Comparison of ENCODE assay signal across 19 cellular contexts in the genomic region with DNA sequence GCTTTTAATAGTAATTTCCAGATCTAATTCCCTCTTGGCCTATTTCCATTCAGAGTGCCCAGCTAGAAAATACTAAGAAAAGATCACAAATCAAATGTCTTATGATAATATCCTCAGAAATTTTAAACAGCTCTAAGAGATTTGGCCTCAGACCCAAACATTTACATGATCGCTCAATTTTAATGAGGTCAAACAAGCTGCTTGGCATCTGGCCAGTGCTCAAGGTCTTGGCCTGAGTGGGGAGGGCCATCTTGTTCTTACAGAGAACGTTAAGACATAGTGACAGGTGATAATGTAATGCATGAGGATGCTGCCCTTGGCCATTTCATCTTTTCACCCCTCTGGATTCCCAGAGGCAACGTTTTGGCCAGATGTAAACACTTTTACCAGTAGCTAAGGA.
DNase-seq lines count a peak whose midpoint lies in the region; FAIRE-seq and TF ChIP-seq lines count a peak whose summit lies in the region.
"Had no signal": no experiment of that assay in that cellular context is flagged by ENCODE, and none has a peak within 500 bp of the region (broad histone marks: within the 10 kb centered on the region; RNA-seq: fewer than 3 reads in every experiment).

No MANE protein-coding gene starts in this region.

- H3K4me3 ChIP-seq in kidney (ENCODE audit: low read length in 2 of 2): no peak overlapping the region
- H3K4me3 ChIP-seq in stomach: no peak overlapping the region
- no peak overlapping the region for H3K4me3 ChIP-seq in Caco-2 (ENCODE audit: low read depth, low read length)
- no peak overlapping the region for H3K4me3 ChIP-seq in GM23248
- H3K4me3 ChIP-seq: gastroesophageal sphincter, thoracic aorta had no signal

- POLR2A ChIA-PET in Caco-2 (lab: Charles Lee): no interaction called here

- TF ChIP-seq CTCF in kidney (IDR thresholded peaks at IDR 0.05; ENCODE audit: borderline replicate concordance, extremely low read depth, insufficient read depth) (no peak), stomach (IDR thresholded peaks at IDR 0.05) (no peak), Caco-2 (IDR thresholded peaks at IDR 0.05; ENCODE audit: insufficient read depth in 1 of 2, low read depth in 1 of 2, low read length in 1 of 2, severe bottlenecking in 1 of 2, unreplicated experiment in 1 of 2) (no peak)

- intact Hi-C loops in kidney (cut with DNase I) (no loop called here), stomach (cut with DNase I; ENCODE audit: low total_unique reads) (no loop called here), Caco-2 (cut with micrococcal nuclease; ENCODE audit: unreplicated experiment) (no loop called here)

- no peaks in the 10 kb centered on the region for H3K9me2 ChIP-seq in GM23248 (ENCODE audit: insufficient read depth)

- DNase-seq in NCI-H748 (lab: John Stamatoyannopoulos, UW; ENCODE audit: unreplicated experiment) (peak; percentile 54), NCI-H748 treated with DMSO at 0.1 percent for 48 hours (lab: John Stamatoyannopoulos, UW) (no peak), amniotic epithelial cell (ENCODE audit: low read depth) (peak; percentile 91), kidney (peak; percentile 69), stomach (peak; percentile 28), Caco-2 (no peak), GM23248 (no peak)
- no peak for DNase-seq in stimulated activated CD4-positive, alpha-beta T cell treated with anti-CD3 and anti-CD28 coated beads, Interleukin-15, amount 100 ng/mL, for 24 hours
- DNase-seq: ACHN; activated CD4-positive, alpha-beta T cell treated with anti-CD3 and anti-CD28 coated beads for 48 hours; activated T-cell treated with anti-CD3 and anti-CD28 coated beads for 4 hours; caudate nucleus; CD8-positive, alpha-beta T cell; NCI-H1930 had no signal

- H3K36me3 ChIP-seq in kidney (ENCODE audit: control insufficient read depth in 1 of 2, insufficient read depth in 2 of 2, low read length in 2 of 2) (no peaks in the 10 kb centered on the region), stomach (no peaks in the 10 kb centered on the region), Caco-2 (ENCODE audit: control insufficient read depth, insufficient read depth, low read length) (no peaks in the 10 kb centered on the region), GM23248 (ENCODE audit: low read depth) (no peaks in the 10 kb centered on the region)
- H3K36me3 ChIP-seq: gastroesophageal sphincter, thoracic aorta had no signal

- no peak overlapping the region for H3K4me3 Mint-ChIP-seq in Caco-2 (ENCODE audit: unreplicated experiment)
- H3K4me3 Mint-ChIP-seq: CD8-positive, alpha-beta T cell had no signal

- no peak for FAIRE-seq in kidney (lab: Jason Lieb, UNC)
- FAIRE-seq: islet of Langerhans had no signal

- H3F3A ChIP-seq in GM23248 (ENCODE audit: insufficient read depth): peaks cover 5% of the 10 kb centered on the region; the same call in 1 of the 2 replicates

- H3K9me3 Mint-ChIP-seq in Caco-2 (ENCODE audit: unreplicated experiment): no peaks in the 10 kb centered on the region
- H3K9me3 Mint-ChIP-seq: activated naive CD4-positive, alpha-beta T cell treated with anti-CD3 and anti-CD28 coated beads, Interleukin-2, amount 50 U/mL, for 72 hours; CD8-positive, alpha-beta T cell had no signal

- no peaks in the 10 kb centered on the region for H3K79me2 ChIP-seq in GM23248 (ENCODE audit: insufficient read depth)

- no peak for TF ChIP-seq EP300 in stomach (IDR thresholded peaks at IDR 0.05)

- no peak overlapping the region for H2AFZ ChIP-seq in GM23248

- H3K27ac ChIP-seq in kidney (ENCODE audit: low read depth in 2 of 2, low read length in 2 of 2) (no peak overlapping the region), stomach (peak overlapping the region in 1 of 5 donors; percentile 4), GM23248 (no peak overlapping the region)
- H3K27ac ChIP-seq: gastroesophageal sphincter, HL-60, thoracic aorta had no signal

- H3K4me1 Mint-ChIP-seq in Caco-2 (ENCODE audit: low read depth, unreplicated experiment): no peaks in the 10 kb centered on the region

- H3K4me1 ChIP-seq in kidney (ENCODE audit: control insufficient read depth in 1 of 2, insufficient read depth in 1 of 2, low read depth in 1 of 2, low read length in 2 of 2) (peaks cover 4 to 6% of the 10 kb centered on the region in 2 donors), stomach (peaks cover 0 to 32% (median 9%) of the 10 kb centered on the region in 4 donors), Caco-2 (no peaks in the 10 kb centered on the region), GM23248 (ENCODE audit: insufficient read depth) (peaks cover 22% of the 10 kb centered on the region)

- 12 to 33% (median 18%) methylated on average over 3 of the region's 3 CpGs for WGBS in stomach, 5 donors
- WGBS in GM23248 (ENCODE audit: low coverage in 1 of 2, low lambda C conversion rate in 2 of 2, missing lambda C conversion rate in 2 of 2), 2 experiments: 21% methylated on average over 3 of the region's 3 CpGs

- H3K27me3 Mint-ChIP-seq in Caco-2 (ENCODE audit: insufficient read depth, unreplicated experiment): peaks cover 3% of the 10 kb centered on the region

- in situ Hi-C loops in GM23248 (cut with MboI): no loop called here

- H4K20me1 ChIP-seq in GM23248 (ENCODE audit: insufficient read depth): no peaks in the 10 kb centered on the region

- H3K9me3 ChIP-seq in kidney (ENCODE audit: control insufficient read depth in 1 of 2, low read length in 2 of 2) (no peaks in the 10 kb centered on the region), stomach (no peaks in the 10 kb centered on the region), Caco-2 (no peaks in the 10 kb centered on the region), GM23248 (ENCODE audit: low read depth) (no peaks in the 10 kb centered on the region)
- H3K9me3 ChIP-seq: gastroesophageal sphincter, thoracic aorta had no signal

- no peaks in the 10 kb centered on the region for H3K27me3 ChIP-seq in stomach
- no peaks in the 10 kb centered on the region for H3K27me3 ChIP-seq in Caco-2 (replicated peaks; ENCODE audit: control insufficient read depth, insufficient read depth, low read length)
- H3K27me3 ChIP-seq in GM23248 (replicated peaks; ENCODE audit: insufficient read depth): no peaks in the 10 kb centered on the region
- H3K27me3 ChIP-seq: gastroesophageal sphincter had no signal

- H3K4me2 ChIP-seq in GM23248 (ENCODE audit: unreplicated experiment): no peak overlapping the region

- TF ChIP-seq POLR2A in stomach (IDR thresholded peaks at IDR 0.05): no peak

- CTCF ChIA-PET in Caco-2 (lab: Charles Lee): no interaction called here

- H3K9ac ChIP-seq in kidney (ENCODE audit: low read length in 2 of 2) (no peak overlapping the region), GM23248 (no peak overlapping the region)

- H3K36me3 Mint-ChIP-seq in Caco-2 (ENCODE audit: insufficient read depth, unreplicated experiment): no peaks in the 10 kb centered on the region
- H3K36me3 Mint-ChIP-seq: activated naive CD4-positive, alpha-beta T cell treated with anti-CD3 and anti-CD28 coated beads, Interleukin-2, amount 50 U/mL, for 72 hours; CD8-positive, alpha-beta T cell had no signal

- H3K27ac Mint-ChIP-seq in Caco-2 (ENCODE audit: unreplicated experiment): no peak overlapping the region
- H3K27ac Mint-ChIP-seq: activated naive CD4-positive, alpha-beta T cell treated with anti-CD3 and anti-CD28 coated beads, Interleukin-2, amount 50 U/mL, for 72 hours; CD8-positive, alpha-beta T cell had no signal

- BruUV-seq in Caco-2 (replicated peaks; lab: Mats Ljungman, UMichigan): no TSS peak

Comparison
In these comparisons a context has a peak if more than half of its experiments do, and no peak if none do; other contexts are left out.
1. DNase-seq: peak in NCI-H748 (single experiment), amniotic epithelial cell (single experiment), kidney (single experiment) and stomach (single experiment); none in NCI-H748 treated with DMSO at 0.1 percent for 48 hours (single experiment), Caco-2 (0 of 2), stimulated activated CD4-positive, alpha-beta T cell treated with anti-CD3 and anti-CD28 coated beads, Interleukin-15, amount 100 ng/mL, for 24 hours (single experiment) and GM23248 (single experiment).